8 cellular contexts compared by ENCODE assay signal in the genomic region with DNA sequence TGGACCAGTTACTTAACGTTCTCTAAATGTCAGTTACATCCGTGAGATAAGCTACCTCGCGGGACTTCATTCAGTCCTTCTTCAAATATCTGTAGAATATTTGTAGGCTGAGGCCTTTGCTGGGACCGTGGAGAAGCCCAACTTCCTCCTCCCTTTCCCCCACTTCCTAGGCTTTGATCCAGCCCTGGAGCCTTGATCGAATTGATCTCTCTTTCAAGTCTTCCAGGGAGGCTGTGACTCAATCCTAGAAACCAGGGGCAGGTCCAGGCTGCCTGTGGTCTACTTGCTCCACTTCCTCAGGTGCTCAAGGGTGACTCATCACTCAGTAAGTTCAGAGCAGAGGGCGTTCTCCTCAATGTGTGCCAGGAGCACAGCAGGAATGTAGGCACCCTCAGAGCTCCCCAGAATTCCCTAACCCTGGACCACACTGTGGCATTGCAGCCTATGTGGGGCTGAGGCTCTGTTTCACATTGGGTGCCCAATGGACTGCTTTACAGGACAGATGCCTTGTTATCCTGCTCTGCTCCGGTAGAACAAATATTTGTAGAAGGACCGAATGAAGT. TPM values are rescaled to one million over a fixed set of nuclear protein-coding genes. Genes with fewer than 3 reads are reported as not detected.
A peak's percentile ranks its signal among the peaks of the same experiment; 100 is the strongest.
DNase-seq lines count a peak whose midpoint lies in the region; ATAC-seq and TF ChIP-seq lines count a peak whose summit lies in the region.

No MANE protein-coding gene starts in this region.

- no peaks in the 10 kb centered on the region for H3K36me3 Mint-ChIP-seq in osteocyte (ENCODE audit: unreplicated experiment)

- no peaks in the 10 kb centered on the region for H3K9me3 Mint-ChIP-seq in stimulated activated naive CD8-positive, alpha-beta T cell treated with anti-CD3 and anti-CD28 coated beads, Interleukin-15, amount 100 ng/mL, for 72 hours
- H3K9me3 Mint-ChIP-seq in osteocyte (ENCODE audit: unreplicated experiment) = no peaks in the 10 kb centered on the region

- POLR2A ChIA-PET in RWPE1 (lab: Yijun Ruan, JAX; ENCODE audit: low non-redundant PET) = no interaction called here

- H3K27me3 Mint-ChIP-seq in stimulated activated naive CD8-positive, alpha-beta T cell treated with anti-CD3 and anti-CD28 coated beads, Interleukin-15, amount 100 ng/mL, for 72 hours = no peaks in the 10 kb centered on the region
- H3K27me3 Mint-ChIP-seq in osteocyte (ENCODE audit: unreplicated experiment) = peaks cover 2% of the 10 kb centered on the region

- peak overlapping the region; percentile 96 for H3K27ac ChIP-seq in RWPE1

- peaks cover 29% of the 10 kb centered on the region for H3K4me1 Mint-ChIP-seq in stimulated activated naive CD8-positive, alpha-beta T cell treated with anti-CD3 and anti-CD28 coated beads, Interleukin-15, amount 100 ng/mL, for 72 hours
- H3K4me1 Mint-ChIP-seq in osteocyte (ENCODE audit: unreplicated experiment) = peaks cover 7% of the 10 kb centered on the region

- TF ChIP-seq CTCF in RWPE1 (conservative IDR thresholded peaks at IDR 0.05; ENCODE audit: low read depth) = no peak
- TF ChIP-seq CTCF in osteocyte (IDR thresholded peaks at IDR 0.05) = no peak

- CTCF ChIA-PET in RWPE1 (lab: Yijun Ruan, JAX) = interaction anchor here (0.6 kb wide), 1 partner anchor 28 kb away, joined by 4 read pairs; no protein-coding TSS in a partner anchor

- ATAC-seq in HG02678 (IDR thresholded peaks at IDR 0.05; ENCODE audit: unreplicated experiment) (peak; percentile 44), GM21515 (IDR thresholded peaks at IDR 0.05; ENCODE audit: unreplicated experiment) (no peak)
- ATAC-seq in stimulated activated naive CD8-positive, alpha-beta T cell treated with anti-CD3 and anti-CD28 coated beads, Interleukin-15, amount 100 ng/mL, for 72 hours = peak; percentile 93

- peak; percentile 47 for DNase-seq in DMS79 treated with DMSO at 0.1 percent for 48 hours (lab: John Stamatoyannopoulos, UW)
- no peak for DNase-seq in DMS79 (lab: John Stamatoyannopoulos, UW)
- DNase-seq in RWPE1 (ENCODE audit: low spot score) = peak; percentile 96
- peak; percentile 33 for DNase-seq in fibroblast of gingiva (ENCODE audit: low read depth)
- peak; percentile 24 to 50 for DNase-seq in stimulated activated naive CD8-positive, alpha-beta T cell treated with anti-CD3 and anti-CD28 coated beads, Interleukin-15, amount 100 ng/mL, for 72 hours
- no peak for DNase-seq in osteocyte (ENCODE audit: extremely low spot score, unreplicated experiment)

- no peak overlapping the region for H3K27ac Mint-ChIP-seq in stimulated activated naive CD8-positive, alpha-beta T cell treated with anti-CD3 and anti-CD28 coated beads, Interleukin-15, amount 100 ng/mL, for 72 hours
- H3K27ac Mint-ChIP-seq in osteocyte (ENCODE audit: unreplicated experiment) = no peak overlapping the region

- peak overlapping the region in 1 of 2 donors; percentile 29 for H3K4me3 Mint-ChIP-seq in stimulated activated naive CD8-positive, alpha-beta T cell treated with anti-CD3 and anti-CD28 coated beads, Interleukin-15, amount 100 ng/mL, for 72 hours
- H3K4me3 Mint-ChIP-seq in osteocyte (ENCODE audit: unreplicated experiment) = no peak overlapping the region

RNA-seq across cellular contexts. Expression of gene CEP20, which starts 11.2 kb away (rescaled TPM):
- total RNA-seq in osteocyte = 24.3 and 31.2 TPM in 2 replicates

RNA-seq across cellular contexts. Expression of gene MYH11, which starts 42.8 kb away (rescaled TPM):
- 1.9 and 2.0 TPM in 2 replicates for total RNA-seq in osteocyte

RNA-seq across cellular contexts. Expression of gene ABCC1, which starts 49.8 kb away (rescaled TPM):
- 256 and 271 TPM in 2 replicates for total RNA-seq in osteocyte

Comparison
In these comparisons a context has a peak if more than half of its experiments do, and no peak if none do; other contexts are left out.
1. DNase-seq: peak in DMS79 treated with DMSO at 0.1 percent for 48 hours (single experiment), RWPE1 (single experiment), fibroblast of gingiva (single experiment) and stimulated activated naive CD8-positive, alpha-beta T cell treated with anti-CD3 and anti-CD28 coated beads, Interleukin-15, amount 100 ng/mL, for 72 hours (2 of 2); none in DMS79 (single experiment) and osteocyte (single experiment).